ENCODE assay signal across 1 cellular context in genomic region chr2:239017491-239018098, GRCh38.
TF ChIP-seq lines count a peak whose summit lies in the region.

No MANE protein-coding gene starts in this region.

TF ChIP-seq in HepG2, 621 proteins besides CTCF, POLR2A, EP300 and RAD21 (continued from another document):
- no peak for TF ChIP-seq PLSCR1 (CRISPR knock-in tag; IDR thresholded peaks at IDR 0.05; ENCODE audit: borderline replicate concordance)
- TF ChIP-seq ZNF782 (CRISPR knock-in tag; IDR thresholded peaks at IDR 0.05; ENCODE audit: borderline replicate concordance) = no peak
- TF ChIP-seq NBN (conservative IDR thresholded peaks at IDR 0.05) = 0 out of 2 replicates have a peak, but pooled peaks have one; percentile 40
- TF ChIP-seq ZXDC (CRISPR knock-in tag; IDR thresholded peaks at IDR 0.05) = no peak
- no peak for TF ChIP-seq MIXL1 (CRISPR knock-in tag; IDR thresholded peaks at IDR 0.05)
- no peak for TF ChIP-seq ZNF350 (CRISPR knock-in tag; IDR thresholded peaks at IDR 0.05; ENCODE audit: borderline replicate concordance, low read depth)
- no peak for TF ChIP-seq HNRNPL (IDR thresholded peaks at IDR 0.05; ENCODE audit: low read depth, low read length)
TF ChIP-seq in HepG2: peak in this region for 3.
